ENCODE assay signal across 1 cellular context in genomic region chr2:100767810-100768806, GRCh38.
TF ChIP-seq lines count a peak whose summit lies in the region.

No MANE protein-coding gene starts in this region.

TF ChIP-seq in HepG2, 621 proteins besides CTCF, POLR2A, EP300 and RAD21 (continued from another document and continues in another):
- TF ChIP-seq ZNF292 (CRISPR knock-in tag; IDR thresholded peaks at IDR 0.05; ENCODE audit: borderline replicate concordance, low read depth) = peak; percentile 38; the same call in 1 of the 2 replicates
- TF ChIP-seq TEF (CRISPR knock-in tag; IDR thresholded peaks at IDR 0.05) = no peak
- no peak for TF ChIP-seq RBM39 (IDR thresholded peaks at IDR 0.05; ENCODE audit: low read depth, low read length, poor library complexity, severe bottlenecking)
- no peak for TF ChIP-seq TAF1 (CRISPR knock-in tag; IDR thresholded peaks at IDR 0.05)
- no peak for TF ChIP-seq KDM6A (CRISPR knock-in tag; IDR thresholded peaks at IDR 0.05; ENCODE audit: low read depth)
- TF ChIP-seq ZBTB46 (CRISPR knock-in tag; IDR thresholded peaks at IDR 0.05; ENCODE audit: borderline replicate concordance) = no peak
- TF ChIP-seq SMC3 (IDR thresholded peaks at IDR 0.05; ENCODE audit: low read length) = no peak
- TF ChIP-seq ZSCAN21 (CRISPR knock-in tag; IDR thresholded peaks at IDR 0.05; ENCODE audit: borderline replicate concordance) = no peak
- no peak for TF ChIP-seq TOPORS (CRISPR knock-in tag; IDR thresholded peaks at IDR 0.05)
- no peak for TF ChIP-seq KDM4B (CRISPR knock-in tag; IDR thresholded peaks at IDR 0.05)
- no peak for TF ChIP-seq ZNF761 (CRISPR knock-in tag; conservative IDR thresholded peaks at IDR 0.05)
- no peak for TF ChIP-seq FOXA1 (IDR thresholded peaks at IDR 0.05)
- TF ChIP-seq FOXA1 (CRISPR knock-in tag; IDR thresholded peaks at IDR 0.05) = peak; percentile 94
- TF ChIP-seq TFE3 (CRISPR knock-in tag; IDR thresholded peaks at IDR 0.05) = 0 out of 2 replicates have a peak, but pooled peaks have one; percentile 38
- TF ChIP-seq ZNF142 (CRISPR knock-in tag; IDR thresholded peaks at IDR 0.05) = 0 out of 2 replicates have a peak, but pooled peaks have one; percentile 23
- TF ChIP-seq IRF2 (CRISPR knock-in tag; IDR thresholded peaks at IDR 0.05) = peak; percentile 34; the same call in 1 of the 2 replicates
- TF ChIP-seq SP5 (CRISPR knock-in tag; IDR thresholded peaks at IDR 0.05; ENCODE audit: borderline replicate concordance, low read depth) = 0 out of 2 replicates have a peak, but pooled peaks have one; percentile 21
- no peak for TF ChIP-seq NFRKB (IDR thresholded peaks at IDR 0.05)
- TF ChIP-seq IKZF5 (CRISPR knock-in tag; IDR thresholded peaks at IDR 0.05) = 0 out of 2 replicates have a peak, but pooled peaks have one; percentile 25
- TF ChIP-seq ZFP82 (CRISPR knock-in tag; IDR thresholded peaks at IDR 0.05; ENCODE audit: borderline replicate concordance) = no peak
- no peak for TF ChIP-seq SOX13 (IDR thresholded peaks at IDR 0.05)
- TF ChIP-seq SOX13 (CRISPR knock-in tag; conservative IDR thresholded peaks at IDR 0.05 in 1 of 2, IDR thresholded peaks at IDR 0.05 in 1 of 2) = peak in 1 of 2 experiments; percentile 81; a peak in 2 of 4 replicates
- TF ChIP-seq LRRFIP1 (CRISPR knock-in tag; conservative IDR thresholded peaks at IDR 0.05) = no peak
- TF ChIP-seq ZNF546 (CRISPR knock-in tag; conservative IDR thresholded peaks at IDR 0.05) = no peak
- no peak for TF ChIP-seq ZSCAN30 (CRISPR knock-in tag; IDR thresholded peaks at IDR 0.05)
- TF ChIP-seq ZFYVE20 (CRISPR knock-in tag; IDR thresholded peaks at IDR 0.05; ENCODE audit: borderline replicate concordance, low read depth) = no peak
- TF ChIP-seq ZFY (CRISPR knock-in tag; IDR thresholded peaks at IDR 0.05) = 0 out of 2 replicates have a peak, but pooled peaks have one; percentile 12
- TF ChIP-seq ZBTB3 (CRISPR knock-in tag; IDR thresholded peaks at IDR 0.05; ENCODE audit: borderline replicate concordance, low read depth) = no peak
- TF ChIP-seq CENPX (CRISPR knock-in tag; IDR thresholded peaks at IDR 0.05) = no peak
- TF ChIP-seq ZSCAN9 (CRISPR knock-in tag; IDR thresholded peaks at IDR 0.05; ENCODE audit: borderline replicate concordance) = no peak
- TF ChIP-seq DMAP1 (CRISPR knock-in tag; IDR thresholded peaks at IDR 0.05) = no peak
- 0 out of 2 replicates have a peak, but pooled peaks have one; percentile 31 for TF ChIP-seq HBP1 (CRISPR knock-in tag; IDR thresholded peaks at IDR 0.05; ENCODE audit: low read depth)
- 0 out of 2 replicates have a peak, but pooled peaks have one; percentile 40 for TF ChIP-seq ZNF414 (CRISPR knock-in tag; IDR thresholded peaks at IDR 0.05)
- no peak for TF ChIP-seq KDM1A (CRISPR knock-in tag; IDR thresholded peaks at IDR 0.05)
- peak; percentile 89 for TF ChIP-seq ZNF614 (CRISPR knock-in tag; IDR thresholded peaks at IDR 0.05; ENCODE audit: borderline replicate concordance)
- TF ChIP-seq ZBTB37 (CRISPR knock-in tag; IDR thresholded peaks at IDR 0.05) = no peak
- TF ChIP-seq SNAPC5 (CRISPR knock-in tag; IDR thresholded peaks at IDR 0.05; ENCODE audit: borderline replicate concordance) = peak; percentile 52; the same call in 1 of the 2 replicates
